8 cellular contexts compared by ENCODE assay signal in genomic region chr1:206705187-206705586, GRCh38.
DNase-seq lines count a peak whose midpoint lies in the region; ATAC-seq and TF ChIP-seq lines count a peak whose summit lies in the region.

No MANE protein-coding gene starts in this region.

- H3K27ac Mint-ChIP-seq in stimulated activated naive CD8-positive, alpha-beta T cell treated with anti-CD3 and anti-CD28 coated beads, Interleukin-15, Interleukin-2, amounts not matched to agents 100 ng/mL and 50 ng/mL, for 24 hours: peak overlapping the region; percentile 79
- H3K27ac Mint-ChIP-seq in stimulated activated naive CD8-positive, alpha-beta T cell treated with anti-CD3 and anti-CD28 coated beads, Interleukin-15, amount 100 ng/mL, for 72 hours: peak overlapping the region in 1 of 2 donors; percentile 37

- no peak for DNase-seq in stimulated activated naive CD8-positive, alpha-beta T cell treated with anti-CD3 and anti-CD28 coated beads, Interleukin-15, amount 100 ng/mL, for 72 hours
- DNase-seq in WERI-Rb-1 (peak; percentile 97), GM19240 (ENCODE audit: insufficient read length, low spot score) (no peak), iPS-NIHi7 (ENCODE audit: extremely low spot score) (no peak)

- H3K36me3 ChIP-seq in WERI-Rb-1: peaks cover 4% of the 10 kb centered on the region
- no peaks in the 10 kb centered on the region for H3K36me3 ChIP-seq in iPS-15b (ENCODE audit: control insufficient read depth, insufficient read depth, low read length)

- no peak for ATAC-seq in stimulated activated naive CD8-positive, alpha-beta T cell treated with anti-CD3 and anti-CD28 coated beads, Interleukin-15, amount 100 ng/mL, for 72 hours
- no peak for ATAC-seq in GM21515 (IDR thresholded peaks at IDR 0.05; ENCODE audit: unreplicated experiment)
- no peak for ATAC-seq in GM18873 (IDR thresholded peaks at IDR 0.05; ENCODE audit: low FRiP score, unreplicated experiment)

- peaks cover 87% of the 10 kb centered on the region for H3K4me1 Mint-ChIP-seq in stimulated activated naive CD8-positive, alpha-beta T cell treated with anti-CD3 and anti-CD28 coated beads, Interleukin-15, Interleukin-2, amounts not matched to agents 100 ng/mL and 50 ng/mL, for 24 hours (ENCODE audit: low read depth)
- H3K4me1 Mint-ChIP-seq in stimulated activated naive CD8-positive, alpha-beta T cell treated with anti-CD3 and anti-CD28 coated beads, Interleukin-15, amount 100 ng/mL, for 72 hours: peaks cover 92% of the 10 kb centered on the region

- H3K9me3 ChIP-seq in WERI-Rb-1 (ENCODE audit: severe bottlenecking) (no peaks in the 10 kb centered on the region), iPS-15b (ENCODE audit: control insufficient read depth, insufficient read depth, low read length) (no peaks in the 10 kb centered on the region)

- H3K27me3 ChIP-seq in WERI-Rb-1 (ENCODE audit: insufficient read depth, low read depth, severe bottlenecking) (no peaks in the 10 kb centered on the region), iPS-15b (ENCODE audit: control insufficient read depth, insufficient read depth, low read length) (no peaks in the 10 kb centered on the region)

- TF ChIP-seq CTCF in WERI-Rb-1 (IDR thresholded peaks at IDR 0.05; ENCODE audit: low read depth, low read length): no peak

- peak overlapping the region; percentile 81 for H3K27ac ChIP-seq in WERI-Rb-1

- peak overlapping the region; percentile 48 for H3K4me3 Mint-ChIP-seq in stimulated activated naive CD8-positive, alpha-beta T cell treated with anti-CD3 and anti-CD28 coated beads, Interleukin-15, Interleukin-2, amounts not matched to agents 100 ng/mL and 50 ng/mL, for 24 hours
- peak overlapping the region in 1 of 2 donors; percentile 9 for H3K4me3 Mint-ChIP-seq in stimulated activated naive CD8-positive, alpha-beta T cell treated with anti-CD3 and anti-CD28 coated beads, Interleukin-15, amount 100 ng/mL, for 72 hours

- H3K36me3 Mint-ChIP-seq in stimulated activated naive CD8-positive, alpha-beta T cell treated with anti-CD3 and anti-CD28 coated beads, Interleukin-15, Interleukin-2, amounts not matched to agents 100 ng/mL and 50 ng/mL, for 24 hours (ENCODE audit: low read depth): peaks cover 17% of the 10 kb centered on the region

- H3K4me1 ChIP-seq in iPS-15b (ENCODE audit: control insufficient read depth, insufficient read depth, low read length): peaks cover 68% of the 10 kb centered on the region

- H3K27me3 Mint-ChIP-seq in stimulated activated naive CD8-positive, alpha-beta T cell treated with anti-CD3 and anti-CD28 coated beads, Interleukin-15, Interleukin-2, amounts not matched to agents 100 ng/mL and 50 ng/mL, for 24 hours: no peaks in the 10 kb centered on the region
- H3K27me3 Mint-ChIP-seq in stimulated activated naive CD8-positive, alpha-beta T cell treated with anti-CD3 and anti-CD28 coated beads, Interleukin-15, amount 100 ng/mL, for 72 hours: no peaks in the 10 kb centered on the region

- peak overlapping the region; percentile 47 for H3K9ac ChIP-seq in iPS-15b (ENCODE audit: low read depth, low read length)

- H3K9me3 Mint-ChIP-seq in stimulated activated naive CD8-positive, alpha-beta T cell treated with anti-CD3 and anti-CD28 coated beads, Interleukin-15, Interleukin-2, amounts not matched to agents 100 ng/mL and 50 ng/mL, for 24 hours: no peaks in the 10 kb centered on the region
- H3K9me3 Mint-ChIP-seq in stimulated activated naive CD8-positive, alpha-beta T cell treated with anti-CD3 and anti-CD28 coated beads, Interleukin-15, amount 100 ng/mL, for 72 hours: no peaks in the 10 kb centered on the region

- H3K4me3 ChIP-seq in WERI-Rb-1 (ENCODE audit: low read depth, low read length): peak overlapping the region; percentile 25
- peak overlapping the region; percentile 19 for H3K4me3 ChIP-seq in iPS-15b (ENCODE audit: low read depth, low read length)
